20 cellular contexts compared by ENCODE assay signal in the genomic region with DNA sequence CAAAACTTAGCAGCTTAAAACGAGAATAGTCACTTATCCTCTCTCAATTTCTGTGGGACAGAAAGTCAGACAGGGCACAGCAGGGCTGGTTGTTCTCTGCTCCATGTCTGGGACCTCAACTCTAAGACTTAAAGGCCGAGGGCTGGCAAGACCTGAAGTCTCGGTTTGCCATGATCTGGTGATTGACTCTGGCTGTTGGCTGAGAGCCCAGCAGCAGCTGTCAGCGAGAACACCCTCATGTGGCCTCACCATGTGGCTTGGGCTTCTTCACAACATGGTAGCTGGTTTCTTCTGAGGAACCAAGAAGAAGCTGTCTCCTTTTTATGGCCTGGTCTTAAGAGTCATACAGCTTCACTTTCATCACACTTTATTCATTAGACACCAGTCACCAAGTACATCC. TPM values are rescaled to one million over a fixed set of nuclear protein-coding genes. Genes with fewer than 3 reads are reported as not detected.
DNase-seq lines count a peak whose midpoint lies in the region; ATAC-seq, FAIRE-seq and TF ChIP-seq lines count a peak whose summit lies in the region.
"Had no signal": no experiment of that assay in that cellular context is flagged by ENCODE, and none has a peak within 500 bp of the region (broad histone marks: within the 10 kb centered on the region; RNA-seq: fewer than 3 reads in every experiment).

No MANE protein-coding gene starts in this region.

- H3K36me3 Mint-ChIP-seq in T-helper 17 cell (ENCODE audit: low read depth), result peaks cover 3% of the 10 kb centered on the region
- H3K36me3 Mint-ChIP-seq in activated T-cell treated with anti-CD3 and anti-CD28 coated beads, Interleukin-2, amount 50 U/mL, for 4 hours (ENCODE audit: insufficient read depth), result no peaks in the 10 kb centered on the region
- H3K36me3 Mint-ChIP-seq: CD4-positive, alpha-beta memory T cell had no signal

- ATAC-seq in left ventricle myocardium superior (no peak), T-helper 17 cell (no peak), GM18868 (IDR thresholded peaks at IDR 0.05; ENCODE audit: unreplicated experiment) (no peak)
- no peak for ATAC-seq in activated T-cell treated with anti-CD3 and anti-CD28 coated beads, Interleukin-2, amount 50 U/mL, for 4 hours
- ATAC-seq: mucosa of descending colon, psoas muscle had no signal

- peaks cover 6% of the 10 kb centered on the region for H3K27me3 ChIP-seq in left ventricle myocardium inferior (ENCODE audit: low read depth)
- H3K27me3 ChIP-seq: MG63 had no signal

- H3K9me3 ChIP-seq in left ventricle myocardium inferior (replicated peaks) (no peaks in the 10 kb centered on the region), T-helper 17 cell (ENCODE audit: control insufficient read depth, low read length, poor library complexity, severe bottlenecking) (no peaks in the 10 kb centered on the region), kidney (ENCODE audit: control insufficient read depth in 1 of 2, low read length in 2 of 2) (no peaks in the 10 kb centered on the region)
- H3K9me3 ChIP-seq: MG63, mucosa of descending colon, psoas muscle, thoracic aorta had no signal

- H3K9ac ChIP-seq in kidney (ENCODE audit: low read length in 2 of 2), result no peak overlapping the region

- no peak for FAIRE-seq in kidney (lab: Jason Lieb, UNC)
- FAIRE-seq: colon, small intestine, TTC549 had no signal

- H3K4me1 Mint-ChIP-seq in T-helper 17 cell, result peaks cover 22% of the 10 kb centered on the region
- peaks cover 16% of the 10 kb centered on the region for H3K4me1 Mint-ChIP-seq in activated T-cell treated with anti-CD3 and anti-CD28 coated beads, Interleukin-2, amount 50 U/mL, for 4 hours (ENCODE audit: low read depth)

- no peak for TF ChIP-seq CTCF in left ventricle myocardium inferior (IDR thresholded peaks at IDR 0.05; ENCODE audit: borderline replicate concordance)
- TF ChIP-seq CTCF in kidney (IDR thresholded peaks at IDR 0.05; ENCODE audit: borderline replicate concordance, extremely low read depth, insufficient read depth), result no peak

- H3K4me3 Mint-ChIP-seq in T-helper 17 cell, result no peak overlapping the region
- no peak overlapping the region for H3K4me3 Mint-ChIP-seq in activated T-cell treated with anti-CD3 and anti-CD28 coated beads, Interleukin-2, amount 50 U/mL, for 4 hours

- H3K4me3 ChIP-seq in left ventricle myocardium inferior, result no peak overlapping the region
- H3K4me3 ChIP-seq in kidney (ENCODE audit: low read length in 2 of 2), result no peak overlapping the region
- H3K4me3 ChIP-seq: MG63, mucosa of descending colon, thoracic aorta had no signal

- DNase-seq in left ventricle myocardium superior (peak; percentile 37), left ventricle myocardium inferior (no peak), T-helper 17 cell (no peak), kidney (peak; percentile 34), putamen (ENCODE audit: low spot score) (no peak)
- DNase-seq in activated T-cell treated with anti-CD3 and anti-CD28 coated beads, Interleukin-2, amount 50 U/mL, for 4 hours, result no peak
- DNase-seq: CD4-positive, alpha-beta memory T cell; GF-D8; MG63; mucosa of descending colon; NCI-H1436; NCI-H2107; psoas muscle; small intestine; stimulated activated CD4-positive, alpha-beta T cell treated with anti-CD3 and anti-CD28 coated beads, Interleukin-2, amount 100 ng/mL, for 48 hours; stimulated activated naive CD4-positive, alpha-beta T cell had no signal

- H3K36me3 ChIP-seq in left ventricle myocardium inferior (no peaks in the 10 kb centered on the region), kidney (ENCODE audit: control insufficient read depth in 1 of 2, insufficient read depth in 2 of 2, low read length in 2 of 2) (no peaks in the 10 kb centered on the region)
- H3K36me3 ChIP-seq: MG63, thoracic aorta had no signal

- intact Hi-C loops in left ventricle myocardium superior (cut with micrococcal nuclease), result no loop called here
- intact Hi-C loops in left ventricle myocardium inferior (cut with micrococcal nuclease), result no loop called here
- intact Hi-C loops in kidney (cut with DNase I), result no loop called here

- no peak overlapping the region for H3K27ac ChIP-seq in left ventricle myocardium inferior (replicated peaks)
- no peak overlapping the region for H3K27ac ChIP-seq in kidney (ENCODE audit: low read depth in 2 of 2, low read length in 2 of 2)
- H3K27ac ChIP-seq: psoas muscle, thoracic aorta had no signal

- H3K4me1 ChIP-seq in left ventricle myocardium inferior, result peaks cover 45% of the 10 kb centered on the region
- peaks cover 0 to 13% of the 10 kb centered on the region in 2 donors for H3K4me1 ChIP-seq in kidney (ENCODE audit: control insufficient read depth in 1 of 2, insufficient read depth in 1 of 2, low read depth in 1 of 2, low read length in 2 of 2)

- H3K9me3 Mint-ChIP-seq in activated T-cell treated with anti-CD3 and anti-CD28 coated beads, Interleukin-2, amount 50 U/mL, for 4 hours, result no peaks in the 10 kb centered on the region
- H3K9me3 Mint-ChIP-seq: CD4-positive, alpha-beta memory T cell had no signal

- peaks cover 27% of the 10 kb centered on the region for H3K27me3 Mint-ChIP-seq in T-helper 17 cell
- peaks cover 24% of the 10 kb centered on the region for H3K27me3 Mint-ChIP-seq in activated T-cell treated with anti-CD3 and anti-CD28 coated beads, Interleukin-2, amount 50 U/mL, for 4 hours (ENCODE audit: low read depth)

- H3K27ac Mint-ChIP-seq in T-helper 17 cell, result peak overlapping the region; percentile 79

RNA-seq across cellular contexts. Expression of a gene that starts 1.7 kb away (rescaled TPM):
- total RNA-seq in left ventricle myocardium superior (14.0 TPM), left ventricle myocardium inferior (12.4 TPM), T-helper 17 cell (10 to 100 TPM; 11.7 to 16.8 TPM), kidney (14.7 TPM)
- 4.1 TPM for polyA plus RNA-seq in kidney (ENCODE audit: insufficient read depth, low read depth, low replicate concordance)
- total RNA-seq in activated T-cell treated with anti-CD3 and anti-CD28 coated beads, Interleukin-2, amount 50 U/mL, for 4 hours, result 1 to 10 TPM; 1.8 to 2.6 (median 2.2) TPM

RNA-seq across cellular contexts. Expression of a gene that starts 53.1 kb away (rescaled TPM):
- total RNA-seq in left ventricle myocardium superior (11.2 TPM), left ventricle myocardium inferior (9.3 TPM), T-helper 17 cell (10 to 100 TPM; 11.9 to 14.0 TPM), kidney (21.5 TPM)
- 6.3 TPM for polyA plus RNA-seq in kidney (ENCODE audit: insufficient read depth, low read depth, low replicate concordance)
- total RNA-seq in activated T-cell treated with anti-CD3 and anti-CD28 coated beads, Interleukin-2, amount 50 U/mL, for 4 hours, result 10 to 100 TPM; 12.5 to 17.3 (median 14.4) TPM

Comparison
In these comparisons a context has a peak if more than half of its experiments do, and no peak if none do; other contexts are left out.
1. DNase-seq: peak in left ventricle myocardium superior (single experiment) and kidney (single experiment); none in left ventricle myocardium inferior (single experiment), T-helper 17 cell (0 of 3), activated T-cell treated with anti-CD3 and anti-CD28 coated beads, Interleukin-2, amount 50 U/mL, for 4 hours (single experiment) and putamen (single experiment).